ENCODE assay signal across 20 cellular contexts in genomic region chr4:118774989-118775388, GRCh38.
DNase-seq lines count a peak whose midpoint lies in the region; TF ChIP-seq lines count a peak whose summit lies in the region.
"Had no signal": no experiment of that assay in that cellular context is flagged by ENCODE, and none has a peak within 500 bp of the region (broad histone marks: within the 10 kb centered on the region; RNA-seq: fewer than 3 reads in every experiment).

No MANE protein-coding gene starts in this region.

- TF ChIP-seq CTCF in choroid plexus epithelial cell (conservative IDR thresholded peaks at IDR 0.05; ENCODE audit: low read depth, low read length) (no peak), nephron (IDR thresholded peaks at IDR 0.05; ENCODE audit: unreplicated experiment in 3 of 3) (no peak), Caco-2 (IDR thresholded peaks at IDR 0.05; ENCODE audit: insufficient read depth in 1 of 2, low read depth in 1 of 2, low read length in 1 of 2, severe bottlenecking in 1 of 2, unreplicated experiment in 1 of 2) (no peak)

- H3K9me3 Mint-ChIP-seq in nephron (peaks cover 12% of the 10 kb centered on the region), Caco-2 (ENCODE audit: unreplicated experiment) (no peaks in the 10 kb centered on the region)
- peaks cover 0 to 4% (median 0%) of the 10 kb centered on the region in 8 donors for H3K9me3 Mint-ChIP-seq in CD4-positive, alpha-beta memory T cell

- H3K27ac Mint-ChIP-seq in nephron (peak overlapping the region; percentile 35 to 83 (median 44)), Caco-2 (ENCODE audit: unreplicated experiment) (no peak overlapping the region)
- peak overlapping the region in 1 of 7 donors; percentile 23 for H3K27ac Mint-ChIP-seq in CD4-positive, alpha-beta memory T cell
- H3K27ac Mint-ChIP-seq: activated naive CD8-positive, alpha-beta T cell treated with anti-CD3 and anti-CD28 coated beads, Interleukin-2, amount 10 ng/mL, durations not matched to agents 7 days and 5 days had no signal

- H3K27ac ChIP-seq in CD4-positive, alpha-beta memory T cell (ENCODE audit: low read depth, low read length): no peak overlapping the region
- H3K27ac ChIP-seq: psoas muscle had no signal

- no peaks in the 10 kb centered on the region for H3K4me1 ChIP-seq in CD4-positive, alpha-beta memory T cell (ENCODE audit: insufficient read depth, low read length)
- H3K4me1 ChIP-seq in Caco-2: no peaks in the 10 kb centered on the region

- peaks cover 3% of the 10 kb centered on the region for H3K27me3 Mint-ChIP-seq in nephron (ENCODE audit: low read depth)
- H3K27me3 Mint-ChIP-seq in CD4-positive, alpha-beta memory T cell: no peaks in the 10 kb centered on the region
- no peaks in the 10 kb centered on the region for H3K27me3 Mint-ChIP-seq in Caco-2 (ENCODE audit: insufficient read depth, unreplicated experiment)
- H3K27me3 Mint-ChIP-seq: activated naive CD8-positive, alpha-beta T cell treated with anti-CD3 and anti-CD28 coated beads, Interleukin-2, amount 10 ng/mL, durations not matched to agents 7 days and 5 days; naive B cell had no signal

- in situ Hi-C loops in ACHN (cut with HindIII; ENCODE audit: low pct_ligation_motif_present, low pct_unique_long_range_greater_than_20kb, low sequenced_read_pairs): no loop called here

- H3K4me3 ChIP-seq in choroid plexus epithelial cell (ENCODE audit: low read depth, low read length) (no peak overlapping the region), Caco-2 (ENCODE audit: low read depth, low read length) (no peak overlapping the region)
- no peak overlapping the region for H3K4me3 ChIP-seq in CD4-positive, alpha-beta memory T cell (ENCODE audit: low read length in 2 of 2)
- H3K4me3 ChIP-seq: psoas muscle had no signal

- H3K36me3 ChIP-seq in CD4-positive, alpha-beta memory T cell (ENCODE audit: insufficient read depth, low read length): no peaks in the 10 kb centered on the region
- H3K36me3 ChIP-seq in Caco-2 (ENCODE audit: control insufficient read depth, insufficient read depth, low read length): no peaks in the 10 kb centered on the region

- H3K36me3 Mint-ChIP-seq in nephron (ENCODE audit: low read depth): peaks cover 13% of the 10 kb centered on the region
- no peaks in the 10 kb centered on the region for H3K36me3 Mint-ChIP-seq in CD4-positive, alpha-beta memory T cell
- H3K36me3 Mint-ChIP-seq in Caco-2 (ENCODE audit: insufficient read depth, unreplicated experiment): peaks cover 4% of the 10 kb centered on the region
- H3K36me3 Mint-ChIP-seq: naive B cell had no signal

- CTCF ChIA-PET in CD4-positive, alpha-beta memory T cell (lab: Charles Lee; ENCODE audit: partially characterized antibody): interaction anchor here (1.0 to 8.5 kb wide), 6 partner anchors 16 to 267 kb away, joined by 3 to 98 read pairs (median 6); partner anchors contain the start of gene SYNPO2
- CTCF ChIA-PET in Caco-2 (lab: Charles Lee): no interaction called here

- intact Hi-C loops in CD4-positive, alpha-beta memory T cell (cut with micrococcal nuclease): loop anchor here (5.0 to 10.0 kb wide), 3 partner anchors 210 to 1277 kb away; partner anchors contain the start of gene PDE5A
- intact Hi-C loops in Caco-2 (cut with micrococcal nuclease; ENCODE audit: unreplicated experiment): no loop called here

- BruUV-seq in Caco-2 (replicated peaks; lab: Mats Ljungman, UMichigan): no TSS peak

- H3K27me3 ChIP-seq in CD4-positive, alpha-beta memory T cell (ENCODE audit: insufficient read depth, low read length): no peaks in the 10 kb centered on the region
- no peaks in the 10 kb centered on the region for H3K27me3 ChIP-seq in Caco-2 (replicated peaks; ENCODE audit: control insufficient read depth, insufficient read depth, low read length)

- no peaks in the 10 kb centered on the region for H3K9me3 ChIP-seq in CD4-positive, alpha-beta memory T cell (ENCODE audit: control insufficient read depth in 1 of 2, low read length in 2 of 2)
- no peaks in the 10 kb centered on the region for H3K9me3 ChIP-seq in Caco-2
- H3K9me3 ChIP-seq: psoas muscle had no signal

- POLR2A ChIA-PET in CD4-positive, alpha-beta memory T cell (lab: Charles Lee; ENCODE audit: partially characterized antibody): no interaction called here
- POLR2A ChIA-PET in Caco-2 (lab: Charles Lee): no interaction called here

- H3K4me3 Mint-ChIP-seq in nephron: peak overlapping the region in 1 of 3 experiments; percentile 2
- H3K4me3 Mint-ChIP-seq in CD4-positive, alpha-beta memory T cell: no peak overlapping the region
- no peak overlapping the region for H3K4me3 Mint-ChIP-seq in Caco-2 (ENCODE audit: unreplicated experiment)
- H3K4me3 Mint-ChIP-seq: activated naive CD8-positive, alpha-beta T cell treated with anti-CD3 and anti-CD28 coated beads, Interleukin-2, amount 10 ng/mL, durations not matched to agents 7 days and 5 days; naive B cell had no signal

- H3K4me1 Mint-ChIP-seq in nephron: peaks cover 64% of the 10 kb centered on the region
- H3K4me1 Mint-ChIP-seq in CD4-positive, alpha-beta memory T cell: no peaks in the 10 kb centered on the region
- no peaks in the 10 kb centered on the region for H3K4me1 Mint-ChIP-seq in Caco-2 (ENCODE audit: low read depth, unreplicated experiment)
- H3K4me1 Mint-ChIP-seq: activated naive CD8-positive, alpha-beta T cell treated with anti-CD3 and anti-CD28 coated beads, Interleukin-2, amount 10 ng/mL, durations not matched to agents 7 days and 5 days; naive B cell had no signal

- DNase-seq in ACHN (peak; percentile 16), LHCN-M2 (ENCODE audit: low read depth) (peak; percentile 32), choroid plexus epithelial cell (ENCODE audit: low read depth) (peak; percentile 60), COR-L47 (lab: John Stamatoyannopoulos, UW) (no peak), Caco-2 (no peak)
- DNase-seq in CD4-positive, alpha-beta memory T cell: no peak
- no peak for DNase-seq in stimulated activated CD4-positive, alpha-beta T cell treated with anti-CD3 and anti-CD28 coated beads, Interleukin-4, amount 100 ng/mL, for 24 hours
- DNase-seq: activated naive CD8-positive, alpha-beta T cell treated with anti-CD3 and anti-CD28 coated beads, Interleukin-2, amount 10 ng/mL, durations not matched to agents 7 days and 5 days; activated T-cell treated with anti-CD3 and anti-CD28 coated beads for 4 hours; Calu3; cerebellar nuclear complex; head of caudate nucleus; left colon; naive B cell; NCI-H1092; NCI-H2227 treated with DMSO at 0.1 percent for 48 hours; psoas muscle; SHP77; substantia nigra had no signal

Comparison
In these comparisons a context has a peak if more than half of its experiments do, and no peak if none do; other contexts are left out.
1. DNase-seq: peak in ACHN (single experiment), LHCN-M2 (single experiment) and choroid plexus epithelial cell (single experiment); none in CD4-positive, alpha-beta memory T cell (0 of 5), COR-L47 (single experiment), stimulated activated CD4-positive, alpha-beta T cell treated with anti-CD3 and anti-CD28 coated beads, Interleukin-4, amount 100 ng/mL, for 24 hours (single experiment) and Caco-2 (0 of 2).